10 cellular contexts compared by ENCODE assay signal in the genomic region with DNA sequence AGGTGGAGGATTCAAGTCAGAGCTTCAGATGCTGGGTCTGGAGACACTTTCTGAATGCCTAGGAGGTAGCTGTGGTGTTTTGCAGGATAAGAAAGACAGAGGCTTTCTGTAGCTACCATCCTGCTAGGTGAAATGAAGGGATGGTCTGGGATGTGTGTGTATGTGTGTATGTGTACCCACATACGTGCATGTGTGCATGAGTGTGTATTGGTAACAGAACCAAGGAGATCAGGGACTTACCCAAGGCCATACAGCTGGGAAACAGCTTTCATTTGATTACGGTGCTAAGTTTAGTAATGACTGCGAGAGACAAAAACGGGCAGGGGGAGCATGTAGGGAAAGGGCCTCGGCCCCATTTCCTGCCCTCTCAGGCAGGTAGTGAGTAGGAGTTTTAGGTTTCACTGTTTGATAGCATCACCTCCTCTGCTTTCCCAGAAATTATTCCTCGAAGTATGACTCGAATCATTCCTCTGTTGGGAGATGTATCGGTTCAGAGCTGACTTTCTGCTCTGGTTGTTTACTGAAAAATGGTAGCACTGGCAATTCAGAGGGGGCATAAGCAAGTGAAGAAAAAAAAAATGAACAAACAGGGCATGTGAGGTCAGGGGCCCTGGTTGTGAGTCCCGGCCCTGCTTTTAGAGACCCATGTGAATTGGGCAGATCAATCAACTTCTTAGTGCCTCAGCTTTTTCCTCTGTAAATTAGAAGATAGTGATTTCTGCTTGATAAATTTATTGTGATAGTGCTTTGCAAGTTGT.
DNase-seq lines count a peak whose midpoint lies in the region; ATAC-seq and TF ChIP-seq lines count a peak whose summit lies in the region.
"Had no signal": no experiment of that assay in that cellular context is flagged by ENCODE, and none has a peak within 500 bp of the region (broad histone marks: within the 10 kb centered on the region; RNA-seq: fewer than 3 reads in every experiment).

No MANE protein-coding gene starts in this region.

- no peaks in the 10 kb centered on the region for H3K9me3 ChIP-seq in lung (ENCODE audit: control insufficient read depth in 2 of 2, insufficient read depth in 1 of 2, low read length in 1 of 2)
- H3K9me3 ChIP-seq: SJCRH30 had no signal

- H3K27me3 ChIP-seq in lung (ENCODE audit: control insufficient read depth, insufficient read depth) = no peaks in the 10 kb centered on the region
- H3K27me3 ChIP-seq: SJCRH30 had no signal

- ATAC-seq in lung (ENCODE audit: insufficient read depth, low FRiP score) (no peak), GM18868 (IDR thresholded peaks at IDR 0.05; ENCODE audit: unreplicated experiment) (no peak)

- DNase-seq in NCI-H226 = peak; percentile 29
- DNase-seq in activated CD8-positive, alpha-beta memory T cell treated with anti-CD3 and anti-CD28 coated beads, Interleukin-2, amount 50 U/mL, for 48 hours = peak; percentile 67
- DNase-seq in lung (ENCODE audit: low spot score) = no peak
- peak; percentile 30 for DNase-seq in stimulated activated CD8-positive, alpha-beta memory T cell treated with anti-CD3 and anti-CD28 coated beads, Interleukin-4, amount 100 ng/mL, for 24 hours (ENCODE audit: low read depth)
- DNase-seq in effector CD4-positive, alpha-beta T cell = no peak
- no peak for DNase-seq in NCI-H446 (lab: John Stamatoyannopoulos, UW)
- no peak for DNase-seq in pons (ENCODE audit: low spot score)
- DNase-seq: NCI-H1105, SJCRH30 had no signal

- no peak overlapping the region for H3K4me3 ChIP-seq in lung
- H3K4me3 ChIP-seq: SJCRH30 had no signal

- 88 to 95% methylated on average over 9 of the region's 9 CpGs for WGBS in lung, 2 donors

- peak overlapping the region; percentile 4 to 89 for H3K27ac ChIP-seq in lung (ENCODE audit: low read depth in 1 of 2, low read length in 1 of 2)
- H3K27ac ChIP-seq: SJCRH30 had no signal

- H3K36me3 ChIP-seq in lung (ENCODE audit: control insufficient read depth in 2 of 2, insufficient read depth in 2 of 2, low read length in 2 of 2) = no peaks in the 10 kb centered on the region
- H3K36me3 ChIP-seq: SJCRH30 had no signal

- TF ChIP-seq CTCF in lung (IDR thresholded peaks at IDR 0.05; ENCODE audit: control extremely low read depth, extremely low read depth) = no peak

- H3K4me1 ChIP-seq in lung (ENCODE audit: control insufficient read depth in 2 of 2, insufficient read depth in 2 of 2, low read length in 2 of 2) = peaks cover 14 to 40% of the 10 kb centered on the region in 2 donors
- H3K4me1 ChIP-seq: SJCRH30 had no signal

Comparison
In these comparisons a context has a peak if more than half of its experiments do, and no peak if none do; other contexts are left out.
1. DNase-seq: peak in NCI-H226 (single experiment), activated CD8-positive, alpha-beta memory T cell treated with anti-CD3 and anti-CD28 coated beads, Interleukin-2, amount 50 U/mL, for 48 hours (single experiment) and stimulated activated CD8-positive, alpha-beta memory T cell treated with anti-CD3 and anti-CD28 coated beads, Interleukin-4, amount 100 ng/mL, for 24 hours (single experiment); none in lung (single experiment), effector CD4-positive, alpha-beta T cell (single experiment), NCI-H446 (0 of 2) and pons (single experiment).